In genomic region chr16:2530629-2531318, GRCh38 we compare ENCODE assay signal across 11 cellular contexts. TPM values are rescaled to one million over a fixed set of nuclear protein-coding genes. Genes with fewer than 3 reads are reported as not detected.
DNase-seq lines count a peak whose midpoint lies in the region; ATAC-seq and TF ChIP-seq lines count a peak whose summit lies in the region.
"Had no signal": no experiment of that assay in that cellular context is flagged by ENCODE, and none has a peak within 500 bp of the region (broad histone marks: within the 10 kb centered on the region; RNA-seq: fewer than 3 reads in every experiment).

No MANE protein-coding gene starts in this region.

- peak overlapping the region; percentile 91 for H3K27ac ChIP-seq in RWPE1
- peak overlapping the region; percentile 52 to 99 (median 95) for H3K27ac ChIP-seq in gastroesophageal sphincter

- ATAC-seq in gastroesophageal sphincter = no peak
- no peak for ATAC-seq in HG03196 (IDR thresholded peaks at IDR 0.05; ENCODE audit: unreplicated experiment)
- ATAC-seq in HG02571 (IDR thresholded peaks at IDR 0.05; ENCODE audit: unreplicated experiment) = no peak

- no peak for TF ChIP-seq CTCF in RWPE1 (conservative IDR thresholded peaks at IDR 0.05; ENCODE audit: low read depth)
- no peak for TF ChIP-seq CTCF in gastroesophageal sphincter (IDR thresholded peaks at IDR 0.05)
- TF ChIP-seq CTCF in progenitor cell of endocrine pancreas (IDR thresholded peaks at IDR 0.05; ENCODE audit: unreplicated experiment) = no peak

- H3K27ac Mint-ChIP-seq in progenitor cell of endocrine pancreas = no peak overlapping the region

- TF ChIP-seq POLR2A in gastroesophageal sphincter (IDR thresholded peaks at IDR 0.05) = no peak

- no peaks in the 10 kb centered on the region for H3K27me3 Mint-ChIP-seq in progenitor cell of endocrine pancreas

- peaks cover 2% of the 10 kb centered on the region for H3K36me3 Mint-ChIP-seq in progenitor cell of endocrine pancreas (ENCODE audit: insufficient read depth)

- peak; percentile 33 for DNase-seq in D341Med (ENCODE audit: low spot score)
- DNase-seq in RWPE1 (ENCODE audit: low spot score) = no peak
- no peak for DNase-seq in progenitor cell of endocrine pancreas (ENCODE audit: low spot score, unreplicated experiment)
- no peak for DNase-seq in epidermal melanocyte (ENCODE audit: insufficient read length, low spot score)
- DNase-seq in SHP77 (lab: John Stamatoyannopoulos, UW) = no peak
- DNase-seq: activated CD8-positive, alpha-beta memory T cell treated with anti-CD3 and anti-CD28 coated beads, Interleukin-2, amount 50 U/mL, for 4 hours; NCI-H526 had no signal

- no peak overlapping the region for H3K4me3 ChIP-seq in gastroesophageal sphincter

- H3K4me3 Mint-ChIP-seq in progenitor cell of endocrine pancreas (ENCODE audit: low read depth) = peak overlapping the region; percentile 85

- H3K27me3 ChIP-seq in gastroesophageal sphincter = no peaks in the 10 kb centered on the region

- WGBS in gastroesophageal sphincter (ENCODE audit: low coverage in 1 of 2), 2 donors = no CpG with 5 or more reads among the region's 14 CpGs

- peaks cover 0 to 24% (median 6%) of the 10 kb centered on the region in 3 donors for H3K4me1 ChIP-seq in gastroesophageal sphincter

- H3K4me1 Mint-ChIP-seq in progenitor cell of endocrine pancreas (ENCODE audit: low read depth) = peaks cover 2% of the 10 kb centered on the region

- H3K9me3 ChIP-seq in gastroesophageal sphincter = no peaks in the 10 kb centered on the region

- TF ChIP-seq EP300 in gastroesophageal sphincter (IDR thresholded peaks at IDR 0.05) = no peak

- CTCF ChIA-PET in RWPE1 (lab: Yijun Ruan, JAX) = no interaction called here

- POLR2A ChIA-PET in RWPE1 (lab: Yijun Ruan, JAX; ENCODE audit: low non-redundant PET) = interaction anchor here (1.7 kb wide), 1 partner anchor 10 kb away, joined by 6 read pairs; the partner anchor contains the start of gene AMDHD2

- peaks cover 0 to 46% of the 10 kb centered on the region in 2 donors for H3K36me3 ChIP-seq in gastroesophageal sphincter

- no peaks in the 10 kb centered on the region for H3K9me3 Mint-ChIP-seq in progenitor cell of endocrine pancreas (ENCODE audit: low read depth)

RNA-seq across cellular contexts. Expression of gene CEMP1, which starts 0.4 kb away (rescaled TPM):
- total RNA-seq in gastroesophageal sphincter (under 1 TPM in 1 of 4 donors, not detected in 3; 0.40 TPM), progenitor cell of endocrine pancreas (0.58 and 0.62 TPM in 2 replicates)
- total RNA-seq: glomerular endothelial cell had no signal

RNA-seq across cellular contexts. Expression of gene PDPK1, which starts 7.0 kb away (rescaled TPM):
- total RNA-seq in gastroesophageal sphincter (10 to 100 TPM; 30.8 to 43.1 (median 36.5) TPM), progenitor cell of endocrine pancreas (45.0 and 45.1 TPM in 2 replicates)

RNA-seq across cellular contexts. Expression of gene AMDHD2, which starts 10.6 kb away (rescaled TPM):
- total RNA-seq in gastroesophageal sphincter = 10 to 100 TPM; 14.0 to 29.1 (median 23.4) TPM
- 38.7 and 40.8 TPM in 2 replicates for total RNA-seq in progenitor cell of endocrine pancreas

RNA-seq across cellular contexts. Expression of gene ATP6V0C, which starts 17.0 kb away (rescaled TPM):
- total RNA-seq in gastroesophageal sphincter = 10 to 100 TPM; 37.5 to 62.2 (median 50.9) TPM
- 158 and 169 TPM in 2 replicates for total RNA-seq in progenitor cell of endocrine pancreas

RNA-seq across cellular contexts. Expression of gene TBC1D24, which starts 55.8 kb away (rescaled TPM):
- total RNA-seq in gastroesophageal sphincter = 10 to 100 TPM in 3 of 4 donors, 1 to 10 TPM in 1; 6.2 to 18.4 (median 14.2) TPM
- total RNA-seq in progenitor cell of endocrine pancreas = 23.3 and 23.8 TPM in 2 replicates
